Comparison of ENCODE assay signal across 32 cellular contexts in the genomic region with DNA sequence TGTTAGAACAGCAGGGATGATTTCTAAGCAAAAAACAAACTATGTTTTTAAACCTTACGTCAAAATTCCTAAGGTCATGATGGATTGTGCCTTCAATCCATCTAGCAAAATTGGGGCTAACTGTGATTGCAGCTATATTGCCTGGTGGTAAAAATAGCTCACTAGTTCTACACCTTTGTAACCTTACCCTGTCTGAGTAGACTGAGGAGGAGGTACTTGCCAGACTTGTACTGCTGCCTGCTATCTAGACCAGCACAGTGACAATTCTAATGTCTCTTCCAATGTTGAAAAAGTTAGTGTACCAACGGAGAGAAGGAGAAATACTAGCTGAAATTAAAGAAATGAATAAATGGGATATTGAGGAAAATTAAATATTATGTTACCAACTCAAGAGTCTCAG.
"Had no signal": no experiment of that assay in that cellular context is flagged by ENCODE, and none has a peak within 500 bp of the region (broad histone marks: within the 10 kb centered on the region; RNA-seq: fewer than 3 reads in every experiment).

No MANE protein-coding gene starts in this region.

- DNase-seq: activated B cell treated with CpG ODN at 0.5 μM for 24 hours; activated CD4-positive, alpha-beta T cell treated with anti-CD3 and anti-CD28 coated beads for 48 hours; activated CD4-positive, alpha-beta T cell treated with anti-CD3 and anti-CD28 coated beads, Interleukin-2, amount 50 U/mL, for 1 hour; activated CD4-positive, alpha-beta T cell treated with anti-CD3 and anti-CD28 coated beads, Interleukin-2, amount 50 U/mL, for 48 hours; activated CD8-positive, alpha-beta memory T cell treated with anti-CD3 and anti-CD28 coated beads for 24 hours; activated CD8-positive, alpha-beta T cell treated with anti-CD3 and anti-CD28 coated beads for 36 hours; activated effector memory CD4-positive, alpha-beta T cell treated with Interleukin-2 at 50 U/mL for 16 hours; activated gamma-delta T cell treated with Interleukin-2 at 50 U/mL for 16 hours; activated naive CD4-positive, alpha-beta T cell treated with anti-CD3 and anti-CD28 coated beads, Interleukin-2, amount 50 U/mL, for 16 hours; activated naive CD4-positive, alpha-beta T cell treated with Interleukin-2 at 50 U/mL for 16 hours; activated T-cell treated with anti-CD3 and anti-CD28 coated beads, Interleukin-2, amount 50 U/mL, for 4 hours; amniotic stem cell; aorta; body of pancreas; caudate nucleus; cortex of kidney; dermis blood vessel endothelial cell; effector CD4-positive, alpha-beta T cell; effector memory CD8-positive, alpha-beta T cell; erythroblast; foreskin keratinocyte; gastrocnemius medialis; glutamatergic neuron; T-helper 1 cell; T-helper 17 cell; T1000; WERI-Rb-1 had no signal

- FAIRE-seq: colon had no signal

- H3K27ac Mint-ChIP-seq: activated B cell treated with CpG ODN at 0.5 μM for 24 hours; activated CD8-positive, alpha-beta T cell treated with anti-CD3 and anti-CD28 coated beads for 36 hours; activated naive CD8-positive, alpha-beta T cell; activated T-helper 17 cell treated with anti-CD3 and anti-CD28 coated beads, Interleukin-2, amount 50 U/mL, for 72 hours; T-helper 17 cell; T-helper 2 cell treated with Interferon-gamma antibody and Interleukin-4, amounts not matched to agents 5 μg/mL and 100 μg/mL, for 36 hours had no signal

- H3K9me3 Mint-ChIP-seq: activated B cell treated with CpG ODN at 0.5 μM for 24 hours; activated CD8-positive, alpha-beta T cell treated with anti-CD3 and anti-CD28 coated beads for 36 hours; activated T-cell treated with anti-CD3 and anti-CD28 coated beads, Interleukin-2, amount 50 U/mL, for 4 hours; activated T-helper 17 cell treated with anti-CD3 and anti-CD28 coated beads, Interleukin-2, amount 50 U/mL, for 72 hours; effector memory CD8-positive, alpha-beta T cell; T-helper 2 cell treated with Interferon-gamma antibody and Interleukin-4, amounts not matched to agents 5 μg/mL and 100 μg/mL, for 36 hours had no signal

- ATAC-seq: activated CD4-positive, CD25-positive, alpha-beta regulatory T cell treated with anti-CD3 and anti-CD28 coated beads, Interleukin-2, amount 50 U/mL, for 24 hours; activated CD8-positive, alpha-beta T cell treated with anti-CD3 and anti-CD28 coated beads for 36 hours; activated T-cell treated with anti-CD3 and anti-CD28 coated beads, Interleukin-2, amount 50 U/mL, for 4 hours; activated T-helper 17 cell treated with anti-CD3 and anti-CD28 coated beads, Interleukin-2, amount 50 U/mL, for 72 hours; body of pancreas; effector memory CD8-positive, alpha-beta T cell; foreskin keratinocyte; T-helper 17 cell had no signal

- H3K27me3 Mint-ChIP-seq: activated B cell treated with CpG ODN at 0.5 μM for 24 hours; activated CD8-positive, alpha-beta T cell treated with anti-CD3 and anti-CD28 coated beads for 36 hours; activated naive CD8-positive, alpha-beta T cell; activated T-helper 17 cell treated with anti-CD3 and anti-CD28 coated beads, Interleukin-2, amount 50 U/mL, for 72 hours; effector memory CD8-positive, alpha-beta T cell; T-helper 17 cell had no signal

- H3K4me3 Mint-ChIP-seq: activated B cell treated with CpG ODN at 0.5 μM for 24 hours; activated CD8-positive, alpha-beta T cell treated with anti-CD3 and anti-CD28 coated beads for 36 hours; activated naive CD8-positive, alpha-beta T cell; activated T-cell treated with anti-CD3 and anti-CD28 coated beads, Interleukin-2, amount 50 U/mL, for 4 hours; activated T-helper 17 cell treated with anti-CD3 and anti-CD28 coated beads, Interleukin-2, amount 50 U/mL, for 72 hours; effector memory CD8-positive, alpha-beta T cell; T-helper 17 cell; T-helper 2 cell treated with Interferon-gamma antibody and Interleukin-4, amounts not matched to agents 5 μg/mL and 100 μg/mL, for 36 hours had no signal
